In genomic region chr2:71897836-71898235, GRCh38 we compare ENCODE assay signal across 28 cellular contexts.
"Had no signal": no experiment of that assay in that cellular context is flagged by ENCODE, and none has a peak within 500 bp of the region (broad histone marks: within the 10 kb centered on the region; RNA-seq: fewer than 3 reads in every experiment).

No MANE protein-coding gene starts in this region.

- DNase-seq: activated CD4-positive, alpha-beta memory T cell treated with anti-CD3 and anti-CD28 coated beads, Interleukin-2, amount 10 ng/mL, durations not matched to agents 7 days and 5 days; activated CD4-positive, alpha-beta T cell treated with anti-CD3 and anti-CD28 coated beads for 1 hour; activated CD4-positive, alpha-beta T cell treated with anti-CD3 and anti-CD28 coated beads, Interleukin-2, amount 10 ng/mL, durations not matched to agents 7 days and 5 days; activated effector memory CD4-positive, alpha-beta T cell treated with Interleukin-2 at 50 U/mL for 16 hours; activated naive CD4-positive, alpha-beta T cell treated with Interleukin-2 at 50 U/mL for 16 hours; activated naive CD8-positive, alpha-beta T cell treated with anti-CD3 and anti-CD28 coated beads for 36 hours; aorta; body of pancreas; cortex of kidney; foreskin keratinocyte; left lung; lower lobe of right lung; mesendoderm; natural killer cell; sigmoid colon; small intestine; stimulated activated naive CD4-positive, alpha-beta T cell; SW 1271; T-helper 17 cell; T1000; testis; transverse colon; WERI-Rb-1 had no signal

- H3K27ac Mint-ChIP-seq: activated CD4-positive, alpha-beta memory T cell treated with anti-CD3 and anti-CD28 coated beads, Interleukin-2, amount 10 ng/mL, durations not matched to agents 7 days and 5 days; activated CD4-positive, alpha-beta T cell treated with anti-CD3 and anti-CD28 coated beads, Interleukin-2, amount 10 ng/mL, durations not matched to agents 7 days and 5 days; activated naive CD8-positive, alpha-beta T cell treated with anti-CD3 and anti-CD28 coated beads for 36 hours; natural killer cell; progenitor cell of endocrine pancreas; T-helper 17 cell had no signal

- H3K27ac ChIP-seq: adrenal gland, body of pancreas, cardiac muscle cell, foreskin keratinocyte, heart left ventricle, left lung, lower lobe of right lung, sigmoid colon, testis, transverse colon, WERI-Rb-1 had no signal

- H3K36me3 Mint-ChIP-seq: activated naive CD8-positive, alpha-beta T cell treated with anti-CD3 and anti-CD28 coated beads for 36 hours; natural killer cell had no signal

- H3K4me1 Mint-ChIP-seq: activated CD4-positive, alpha-beta memory T cell treated with anti-CD3 and anti-CD28 coated beads, Interleukin-2, amount 10 ng/mL, durations not matched to agents 7 days and 5 days; activated CD4-positive, alpha-beta T cell treated with anti-CD3 and anti-CD28 coated beads, Interleukin-2, amount 10 ng/mL, durations not matched to agents 7 days and 5 days; activated naive CD8-positive, alpha-beta T cell treated with anti-CD3 and anti-CD28 coated beads for 36 hours; natural killer cell; T-helper 17 cell had no signal

- H3K9me3 Mint-ChIP-seq: activated CD4-positive, alpha-beta memory T cell treated with anti-CD3 and anti-CD28 coated beads, Interleukin-2, amount 10 ng/mL, durations not matched to agents 7 days and 5 days; activated CD4-positive, alpha-beta T cell treated with anti-CD3 and anti-CD28 coated beads, Interleukin-2, amount 10 ng/mL, durations not matched to agents 7 days and 5 days; activated naive CD8-positive, alpha-beta T cell treated with anti-CD3 and anti-CD28 coated beads for 36 hours; natural killer cell had no signal

- H3K4me3 ChIP-seq: adrenal gland, body of pancreas, cardiac muscle cell, heart left ventricle, left lung, lower lobe of right lung, sigmoid colon, transverse colon had no signal

- ATAC-seq: body of pancreas, esophagus mucosa, foreskin keratinocyte, left lung, lower lobe of right lung, natural killer cell, T-helper 17 cell had no signal

- H3K4me3 Mint-ChIP-seq: activated CD4-positive, alpha-beta memory T cell treated with anti-CD3 and anti-CD28 coated beads, Interleukin-2, amount 10 ng/mL, durations not matched to agents 7 days and 5 days; activated CD4-positive, alpha-beta T cell treated with anti-CD3 and anti-CD28 coated beads, Interleukin-2, amount 10 ng/mL, durations not matched to agents 7 days and 5 days; activated naive CD8-positive, alpha-beta T cell treated with anti-CD3 and anti-CD28 coated beads for 36 hours; natural killer cell; T-helper 17 cell had no signal
